29 cellular contexts compared by ENCODE assay signal in the genomic region with DNA sequence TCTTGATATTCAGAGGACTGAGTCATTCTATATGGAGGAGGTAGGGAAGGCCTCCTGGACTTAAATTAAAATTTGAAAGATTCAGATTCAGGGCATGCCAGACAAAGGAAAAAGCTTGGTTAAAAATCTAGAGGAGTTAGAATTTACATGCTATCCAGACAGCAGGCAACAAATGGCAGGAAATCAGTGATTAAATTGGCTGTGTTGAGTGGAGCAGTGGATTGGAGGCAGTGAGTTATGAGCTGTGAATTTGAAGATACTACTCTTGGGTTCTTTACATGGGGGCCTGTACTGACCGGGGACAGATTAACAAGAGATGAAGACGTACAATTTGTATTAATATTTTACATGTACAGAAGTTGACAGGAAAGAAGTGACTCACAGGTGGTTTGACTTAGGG. TPM values are rescaled to one million over a fixed set of nuclear protein-coding genes. Genes with fewer than 3 reads are reported as not detected.
"Had no signal": no experiment of that assay in that cellular context is flagged by ENCODE, and none has a peak within 500 bp of the region (broad histone marks: within the 10 kb centered on the region; RNA-seq: fewer than 3 reads in every experiment).

No MANE protein-coding gene starts in this region.

- ATAC-seq: activated CD8-positive, alpha-beta T cell treated with anti-CD3 and anti-CD28 coated beads, Interleukin-2, amount 10 ng/mL, durations not matched to agents 7 days and 5 days; PC-3 had no signal

- H3K4me3 ChIP-seq: MG63, Peyer's patch, SJSA1 had no signal

- H3K9me3 ChIP-seq: MG63, Peyer's patch, SK-N-SH had no signal

- H3K36me3 ChIP-seq: MG63, Peyer's patch, SJSA1 had no signal

- H3K4me2 ChIP-seq: SK-N-SH had no signal

- H3K27ac ChIP-seq: Peyer's patch, SJSA1, VCaP had no signal

- H3K27me3 ChIP-seq: MG63, Peyer's patch, SJSA1 had no signal

- H3K4me1 ChIP-seq: Peyer's patch, SJSA1 had no signal

- DNase-seq: activated CD4-positive, alpha-beta T cell treated with anti-CD3 and anti-CD28 coated beads, Interleukin-2, amount 10 ng/mL, durations not matched to agents 24 days and 14 days; activated CD4-positive, alpha-beta T cell treated with anti-CD3 and anti-CD28 coated beads, Interleukin-2, amount 50 U/mL, for 48 hours; activated CD4-positive, CD25-positive, alpha-beta regulatory T cell; activated CD8-positive, alpha-beta T cell treated with anti-CD3 and anti-CD28 coated beads, Interleukin-2, amount 10 ng/mL, durations not matched to agents 7 days and 5 days; activated gamma-delta T cell; activated naive CD4-positive, alpha-beta T cell treated with Interleukin-2 at 50 U/mL for 16 hours; activated naive CD8-positive, alpha-beta T cell treated with anti-CD3 and anti-CD28 coated beads, Interleukin-2, amount 10 ng/mL, durations not matched to agents 7 days and 5 days; activated T-cell treated with anti-CD3 and anti-CD28 coated beads, Interleukin-2, amount 50 U/mL, for 24 hours; caudate nucleus; cerebellar nuclear complex; Karpas-422; MG63; NCI-H1048; NCI-H1105 treated with DMSO at 0.1 percent for 48 hours; NCI-H1436; NCI-H1694; NCI-H1930; NCI-H226; NCI-H446 treated with DMSO at 0.1 percent for 48 hours; NCI-H524; NK-92 treated with Interleukin-12 subunit alpha and Interleukin-12 subunit beta, amount 100 ng/mL, for 24 hours; PC-3; Peyer's patch; RPMI8226; SHP77 treated with DMSO at 0.1 percent for 48 hours; SK-N-SH; T-helper 9 cell had no signal

- H3K9ac ChIP-seq: SK-N-SH had no signal

RNA-seq across cellular contexts. Expression of gene NRXN1, which starts 53.7 kb away (rescaled TPM):
- total RNA-seq: activated CD8-positive, alpha-beta T cell treated with anti-CD3 and anti-CD28 coated beads, Interleukin-2, amount 10 ng/mL, durations not matched to agents 7 days and 5 days; activated naive CD8-positive, alpha-beta T cell treated with anti-CD3 and anti-CD28 coated beads, Interleukin-2, amount 10 ng/mL, durations not matched to agents 7 days and 5 days; PC-3 had no signal
